29 cellular contexts compared by ENCODE assay signal in genomic region chr12:130559806-130560205, GRCh38.
"Had no signal": no experiment of that assay in that cellular context is flagged by ENCODE, and none has a peak within 500 bp of the region (broad histone marks: within the 10 kb centered on the region; RNA-seq: fewer than 3 reads in every experiment).

No MANE protein-coding gene starts in this region.

- DNase-seq: activated B cell treated with CpG ODN at 0.5 μM for 24 hours; activated CD4-positive, alpha-beta T cell treated with anti-CD3 and anti-CD28 coated beads for 48 hours; activated CD4-positive, alpha-beta T cell treated with anti-CD3 and anti-CD28 coated beads, Interleukin-2, amount 50 U/mL, for 1 hour; activated CD4-positive, alpha-beta T cell treated with anti-CD3 and anti-CD28 coated beads, Interleukin-2, amount 50 U/mL, for 48 hours; activated CD8-positive, alpha-beta memory T cell treated with anti-CD3 and anti-CD28 coated beads for 24 hours; activated CD8-positive, alpha-beta T cell treated with anti-CD3 and anti-CD28 coated beads for 36 hours; activated effector memory CD4-positive, alpha-beta T cell treated with Interleukin-2 at 50 U/mL for 16 hours; activated gamma-delta T cell treated with Interleukin-2 at 50 U/mL for 16 hours; activated naive CD4-positive, alpha-beta T cell treated with anti-CD3 and anti-CD28 coated beads, Interleukin-2, amount 50 U/mL, for 16 hours; activated naive CD4-positive, alpha-beta T cell treated with Interleukin-2 at 50 U/mL for 16 hours; activated T-cell treated with anti-CD3 and anti-CD28 coated beads, Interleukin-2, amount 50 U/mL, for 4 hours; amniotic stem cell; anterior cingulate cortex; body of pancreas; caudate nucleus; effector CD8-positive, alpha-beta T cell; esophagus squamous epithelium; foreskin melanocyte; T-helper 1 cell; T-helper 17 cell; T1000; WERI-Rb-1 had no signal

- ATAC-seq: activated CD4-positive, CD25-positive, alpha-beta regulatory T cell treated with anti-CD3 and anti-CD28 coated beads, Interleukin-2, amount 50 U/mL, for 24 hours; activated CD8-positive, alpha-beta T cell treated with anti-CD3 and anti-CD28 coated beads for 36 hours; activated T-cell treated with anti-CD3 and anti-CD28 coated beads, Interleukin-2, amount 50 U/mL, for 4 hours; activated T-helper 17 cell treated with anti-CD3 and anti-CD28 coated beads, Interleukin-2, amount 50 U/mL, for 72 hours; body of pancreas; gastroesophageal sphincter; T-helper 17 cell had no signal

- FAIRE-seq: colon, endometrium, endothelial cell of umbilical vein had no signal

- H3K4me1 ChIP-seq: body of pancreas, esophagus squamous epithelium, gastroesophageal sphincter had no signal

- H3K4me3 ChIP-seq: body of pancreas, esophagus squamous epithelium, gastroesophageal sphincter had no signal

- H3K27ac ChIP-seq: body of pancreas, epithelial cell of prostate, esophagus squamous epithelium, gastroesophageal sphincter, WERI-Rb-1 had no signal

- H3K36me3 ChIP-seq: esophagus squamous epithelium, gastroesophageal sphincter, WERI-Rb-1 had no signal

- H3K9me3 ChIP-seq: body of pancreas had no signal
